8 cellular contexts compared by ENCODE assay signal in genomic region chr4:183098080-183098722, GRCh38. TPM values are rescaled to one million over a fixed set of nuclear protein-coding genes. Genes with fewer than 3 reads are reported as not detected.
A peak's percentile ranks its signal among the peaks of the same experiment; 100 is the strongest.
DNase-seq lines count a peak whose midpoint lies in the region; ATAC-seq, FAIRE-seq and TF ChIP-seq lines count a peak whose summit lies in the region.

No MANE protein-coding gene starts in this region.

- no peak for FAIRE-seq in bronchial epithelial cell (lab: Jason Lieb, UNC)

- no peaks in the 10 kb centered on the region for H3K9me3 Mint-ChIP-seq in T-cell

- H3K36me3 Mint-ChIP-seq in T-cell, result no peaks in the 10 kb centered on the region

- peak overlapping the region; percentile 60; the same call in 1 of the 2 replicates for H3K4me3 ChIP-seq in GM08714 (ENCODE audit: low read length)
- H3K4me3 ChIP-seq in bronchial epithelial cell (ENCODE audit: low read depth, low read length), result peak overlapping the region; percentile 77

- peaks cover 9 to 21% of the 10 kb centered on the region in 2 donors for H3K27me3 Mint-ChIP-seq in T-cell

- ATAC-seq in HG02642 (IDR thresholded peaks at IDR 0.05; ENCODE audit: poor library complexity, unreplicated experiment) (peak; percentile 40), T-cell (replicated peaks in 1 of 4) (peak; percentile 27 to 33 (median 31)), HG03039 (IDR thresholded peaks at IDR 0.05; ENCODE audit: unreplicated experiment) (no peak)

- no peaks in the 10 kb centered on the region for H3K36me3 ChIP-seq in bronchial epithelial cell (ENCODE audit: control insufficient read depth, insufficient read depth, low read length)

- CTCF ChIA-PET in T-cell (lab: Charles Lee), result interaction anchor here (0.5 to 1.4 kb wide), 3 partner anchors 13 to 26 kb away, joined by 4 to 5 read pairs (median 5); no protein-coding TSS in a partner anchor

- H3K27ac Mint-ChIP-seq in T-cell, result no peak overlapping the region

- no peaks in the 10 kb centered on the region for H3K27me3 ChIP-seq in bronchial epithelial cell (ENCODE audit: control insufficient read depth, insufficient read depth, low read length)

- H3K4me1 Mint-ChIP-seq in T-cell, result peaks cover 16 to 19% (median 19%) of the 10 kb centered on the region in 3 donors

- POLR2A ChIA-PET in T-cell (lab: Charles Lee), result interaction anchor here in 1 of 2 donors (0.6 kb wide), 1 partner anchor 701 kb away, joined by 4 read pairs; no protein-coding TSS in a partner anchor

- H3K4me3 Mint-ChIP-seq in T-cell, result peak overlapping the region; percentile 68 to 76 (median 70)

- peak; percentile 3 for TF ChIP-seq CTCF in bronchial epithelial cell (IDR thresholded peaks at IDR 0.05; ENCODE audit: insufficient read depth, low read length, severe bottlenecking)

- DNase-seq in T-cell, result peak in 9 of 34 experiments; percentile 1 to 25 (median 10)
- no peak for DNase-seq in bronchial epithelial cell (ENCODE audit: low read depth)
- DNase-seq in islet precursor cell, result peak; percentile 78
- peak; percentile 7 for DNase-seq in stimulated activated CD4-positive, alpha-beta T cell treated with anti-CD3 and anti-CD28 coated beads, Interleukin-1b, Interleukin-23, amount 100 ng/mL, for 48 hours
- no peak for DNase-seq in NCI-H146 (lab: John Stamatoyannopoulos, UW)

RNA-seq across cellular contexts. Expression of gene WWC2, which starts 0.9 kb away (rescaled TPM):
- total RNA-seq in T-cell, result 1 to 10 TPM; 5.0 to 9.1 (median 7.3) TPM
- 13.2 and 13.4 TPM in 2 replicates for total RNA-seq in bronchial epithelial cell

Comparison
In these comparisons a context has a peak if more than half of its experiments do, and no peak if none do; other contexts are left out.
1. DNase-seq: peak in islet precursor cell (single experiment) and stimulated activated CD4-positive, alpha-beta T cell treated with anti-CD3 and anti-CD28 coated beads, Interleukin-1b, Interleukin-23, amount 100 ng/mL, for 48 hours (single experiment); none in bronchial epithelial cell (single experiment) and NCI-H146 (single experiment).